In the genomic region with DNA sequence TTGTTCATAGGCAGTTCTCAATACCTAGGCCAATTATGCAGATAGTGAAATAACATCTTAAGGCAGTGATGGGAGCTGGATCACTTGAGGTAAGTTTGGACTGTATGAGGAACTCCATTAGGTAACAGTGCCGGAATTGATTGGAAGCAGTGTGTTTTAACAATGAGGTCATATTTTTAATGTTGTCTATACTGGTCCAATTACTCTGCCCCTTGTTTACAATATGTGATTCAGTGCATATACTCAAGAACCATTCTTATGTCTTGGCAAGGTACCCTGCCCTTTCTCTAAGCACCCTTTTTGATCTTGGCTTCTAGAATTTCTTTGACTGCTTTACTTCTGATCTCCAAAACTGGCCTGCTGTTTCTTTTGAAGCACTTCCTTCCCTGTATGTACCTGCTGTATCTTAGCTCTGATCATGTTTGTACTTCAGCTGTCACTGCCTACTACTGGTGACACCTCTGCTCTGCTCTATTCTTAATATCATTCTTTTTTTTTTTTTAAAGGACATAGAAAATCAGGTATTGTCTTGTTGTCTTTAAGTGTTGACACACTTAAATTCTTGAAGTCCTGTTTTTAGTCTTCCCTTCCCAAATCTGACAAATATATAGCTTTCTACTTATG, we compare ENCODE assay signal across 12 cellular contexts. TPM values are rescaled to one million over a fixed set of nuclear protein-coding genes. Genes with fewer than 3 reads are reported as not detected.
DNase-seq lines count a peak whose midpoint lies in the region; ATAC-seq, FAIRE-seq and TF ChIP-seq lines count a peak whose summit lies in the region.
"Had no signal": no experiment of that assay in that cellular context is flagged by ENCODE, and none has a peak within 500 bp of the region (broad histone marks: within the 10 kb centered on the region; RNA-seq: fewer than 3 reads in every experiment).

No MANE protein-coding gene starts in this region.

- 71 to 76% (median 71%) methylated on average over 1 of the region's 1 CpG for WGBS in small intestine, 3 donors

- no peaks in the 10 kb centered on the region for H3K9me3 Mint-ChIP-seq in activated naive CD4-positive, alpha-beta T cell treated with anti-CD3 and anti-CD28 coated beads, Interleukin-2, amount 50 U/mL, for 72 hours
- H3K9me3 Mint-ChIP-seq: nephron had no signal

- H3K36me3 Mint-ChIP-seq in activated naive CD4-positive, alpha-beta T cell treated with anti-CD3 and anti-CD28 coated beads, Interleukin-2, amount 50 U/mL, for 72 hours: no peaks in the 10 kb centered on the region

- peak overlapping the region in 1 of 2 donors; percentile 23 for H3K27ac Mint-ChIP-seq in activated naive CD4-positive, alpha-beta T cell treated with anti-CD3 and anti-CD28 coated beads, Interleukin-2, amount 50 U/mL, for 72 hours
- H3K27ac Mint-ChIP-seq: nephron had no signal

- ATAC-seq in activated naive CD4-positive, alpha-beta T cell treated with anti-CD3 and anti-CD28 coated beads, Interleukin-2, amount 50 U/mL, for 72 hours: peak; percentile 24 to 40
- ATAC-seq in HG03439 (IDR thresholded peaks at IDR 0.05; ENCODE audit: unreplicated experiment): no peak

- peak; percentile 29 for TF ChIP-seq CTCF in GM13977 (IDR thresholded peaks at IDR 0.05; ENCODE audit: extremely low read depth, insufficient read depth, missing control alignments)

- H3K4me1 ChIP-seq in small intestine (ENCODE audit: control insufficient read depth in 2 of 2, insufficient read depth in 1 of 2, low read depth in 1 of 2, low read length in 1 of 2): peaks cover 1 to 5% of the 10 kb centered on the region in 2 donors

- H3K27me3 ChIP-seq in small intestine (ENCODE audit: control insufficient read depth in 2 of 2, insufficient read depth in 2 of 2, low read length in 2 of 2): no peaks in the 10 kb centered on the region
- H3K27me3 ChIP-seq: spleen had no signal

- DNase-seq in NCI-H2029 treated with DMSO at 0.1 percent for 48 hours (lab: John Stamatoyannopoulos, UW) (peak; percentile 64), NCI-H2029 (lab: John Stamatoyannopoulos, UW) (no peak), GM13977 (ENCODE audit: low spot score) (no peak), small intestine (peak; percentile 17), AG08396 (ENCODE audit: low spot score) (no peak), OCI-M2 (lab: John Stamatoyannopoulos, UW; ENCODE audit: unreplicated experiment) (no peak)
- DNase-seq in activated naive CD4-positive, alpha-beta T cell treated with anti-CD3 and anti-CD28 coated beads, Interleukin-2, amount 50 U/mL, for 72 hours (ENCODE audit: low spot score in 2 of 2): no peak
- DNase-seq: Right ventricle myocardium superior, spleen had no signal

- no peaks in the 10 kb centered on the region for H3K9me3 ChIP-seq in small intestine (ENCODE audit: control insufficient read depth, low read depth)
- H3K9me3 ChIP-seq: spleen had no signal

- in situ Hi-C loops in GM13977 (cut with MboI; ENCODE audit: low pct_unique_long_range_greater_than_20kb, low sequenced_read_pairs, unreplicated experiment): no loop called here

- H3K36me3 ChIP-seq in small intestine (ENCODE audit: control insufficient read depth in 2 of 2, insufficient read depth in 2 of 2, low read length in 2 of 2): no peaks in the 10 kb centered on the region
- H3K36me3 ChIP-seq: spleen had no signal

- FAIRE-seq in small intestine (lab: Jason Lieb, UNC): no peak
- FAIRE-seq: endothelial cell of umbilical vein had no signal

- peak overlapping the region in 1 of 2 donors; percentile 32 for H3K27ac ChIP-seq in small intestine (ENCODE audit: low read depth in 1 of 2, low read length in 1 of 2)

- H3K4me3 ChIP-seq in small intestine (ENCODE audit: low read depth in 1 of 2, low read length in 2 of 2): no peak overlapping the region
- H3K4me3 ChIP-seq: spleen had no signal

RNA-seq across cellular contexts. Expression of gene RPA3, which starts 46.2 kb away (rescaled TPM):
- 100 to 1,000 TPM; 150 to 163 TPM for total RNA-seq in activated naive CD4-positive, alpha-beta T cell treated with anti-CD3 and anti-CD28 coated beads, Interleukin-2, amount 50 U/mL, for 72 hours
- polyA plus RNA-seq in small intestine: 10 to 100 TPM; 30.0 to 37.2 (median 36.0) TPM

Comparison
In these comparisons a context has a peak if more than half of its experiments do, and no peak if none do; other contexts are left out.
1. DNase-seq: peak in NCI-H2029 treated with DMSO at 0.1 percent for 48 hours (single experiment) and small intestine (single experiment); none in NCI-H2029 (single experiment), GM13977 (single experiment), activated naive CD4-positive, alpha-beta T cell treated with anti-CD3 and anti-CD28 coated beads, Interleukin-2, amount 50 U/mL, for 72 hours (0 of 2), AG08396 (single experiment) and OCI-M2 (single experiment).